Comparison of ENCODE assay signal across 11 cellular contexts in genomic region chr1:116416854-116417513, GRCh38. TPM values are rescaled to one million over a fixed set of nuclear protein-coding genes. Genes with fewer than 3 reads are reported as not detected.
A peak's percentile ranks its signal among the peaks of the same experiment; 100 is the strongest.
DNase-seq lines count a peak whose midpoint lies in the region; ATAC-seq and TF ChIP-seq lines count a peak whose summit lies in the region.
"Had no signal": no experiment of that assay in that cellular context is flagged by ENCODE, and none has a peak within 500 bp of the region (broad histone marks: within the 10 kb centered on the region; RNA-seq: fewer than 3 reads in every experiment).

No MANE protein-coding gene starts in this region.

- H3K9me3 Mint-ChIP-seq in activated T-cell treated with anti-CD3 and anti-CD28 coated beads, Interleukin-2, amount 50 U/mL, for 24 hours: no peaks in the 10 kb centered on the region

- TF ChIP-seq CTCF in LNCaP clone FGC (IDR thresholded peaks at IDR 0.05; ENCODE audit: control insufficient read depth, extremely low read depth, insufficient read depth) (no peak), body of pancreas (IDR thresholded peaks at IDR 0.05) (no peak), parathyroid adenoma (IDR thresholded peaks at IDR 0.05) (no peak)

- ATAC-seq in body of pancreas (no peak), GM18520 (IDR thresholded peaks at IDR 0.05; ENCODE audit: unreplicated experiment) (no peak)
- ATAC-seq: Panc1 had no signal

- 78 to 88% methylated on average over 4 of the region's 4 CpGs for WGBS in body of pancreas, 2 donors

- H3K4me1 Mint-ChIP-seq in activated T-cell treated with anti-CD3 and anti-CD28 coated beads, Interleukin-2, amount 50 U/mL, for 24 hours (ENCODE audit: low read depth): peaks cover 45% of the 10 kb centered on the region

- peak overlapping the region; percentile 99 for H3K4me2 ChIP-seq in parathyroid adenoma (ENCODE audit: low read length)

- no peak for DNase-seq in activated T-cell treated with anti-CD3 and anti-CD28 coated beads, Interleukin-2, amount 50 U/mL, for 24 hours
- DNase-seq in activated T-cell treated with anti-CD3 and anti-CD28 coated beads, Interleukin-2, amount 50 U/mL, for 48 hours: no peak
- no peak for DNase-seq in LNCaP clone FGC (ENCODE audit: low read depth)
- no peak for DNase-seq in body of pancreas
- no peak for DNase-seq in HPDE6-E6E7 (ENCODE audit: extremely low spot score)
- DNase-seq in NAMALWA (ENCODE audit: low spot score): no peak
- DNase-seq: NCI-H1930, tibial artery had no signal

- H3K4me3 ChIP-seq in LNCaP clone FGC (ENCODE audit: low read depth, low read length) (peak overlapping the region; percentile 93), body of pancreas (no peak overlapping the region), parathyroid adenoma (ENCODE audit: low read depth, low read length) (peak overlapping the region; percentile 91)

- no peaks in the 10 kb centered on the region for H3K9me3 ChIP-seq in body of pancreas
- H3K9me3 ChIP-seq in parathyroid adenoma (ENCODE audit: control insufficient read depth, low read length): no peaks in the 10 kb centered on the region
- H3K9me3 ChIP-seq: tibial artery had no signal

- H3K27ac Mint-ChIP-seq in activated T-cell treated with anti-CD3 and anti-CD28 coated beads, Interleukin-2, amount 50 U/mL, for 24 hours: peak overlapping the region; percentile 91

- no peak for TF ChIP-seq POLR2A in body of pancreas (IDR thresholded peaks at IDR 0.05)

- intact Hi-C loops in body of pancreas (cut with DNase I): no loop called here

- H3K27me3 Mint-ChIP-seq in activated T-cell treated with anti-CD3 and anti-CD28 coated beads, Interleukin-2, amount 50 U/mL, for 24 hours: no peaks in the 10 kb centered on the region

- no peaks in the 10 kb centered on the region for H3K27me3 ChIP-seq in body of pancreas
- H3K27me3 ChIP-seq in parathyroid adenoma (ENCODE audit: control insufficient read depth, insufficient read depth, low read length): no peaks in the 10 kb centered on the region
- H3K27me3 ChIP-seq: tibial artery had no signal

- peaks cover 19% of the 10 kb centered on the region for H3K36me3 Mint-ChIP-seq in activated T-cell treated with anti-CD3 and anti-CD28 coated beads, Interleukin-2, amount 50 U/mL, for 24 hours (ENCODE audit: low read depth)

- no peak overlapping the region for H3K9ac ChIP-seq in parathyroid adenoma

- peaks cover 3% of the 10 kb centered on the region for H3K79me2 ChIP-seq in parathyroid adenoma

- no peak overlapping the region for H2AFZ ChIP-seq in parathyroid adenoma

- H3K27ac ChIP-seq in body of pancreas (peak overlapping the region; percentile 3 to 83 (median 74)), parathyroid adenoma (no peak overlapping the region)

- H3K4me1 ChIP-seq in body of pancreas: peaks cover 52% of the 10 kb centered on the region
- peaks cover 3% of the 10 kb centered on the region for H3K4me1 ChIP-seq in parathyroid adenoma

- H3K36me3 ChIP-seq in body of pancreas (replicated peaks in 1 of 2; ENCODE audit: insufficient read depth in 1 of 2, low read depth in 2 of 2) (no peaks in the 10 kb centered on the region), parathyroid adenoma (ENCODE audit: control insufficient read depth, insufficient read depth, low read length) (no peaks in the 10 kb centered on the region)
- H3K36me3 ChIP-seq: tibial artery had no signal

- H3K4me3 Mint-ChIP-seq in activated T-cell treated with anti-CD3 and anti-CD28 coated beads, Interleukin-2, amount 50 U/mL, for 24 hours: peak overlapping the region; percentile 88

RNA-seq across cellular contexts. Expression of gene ATP1A1, which starts 43.9 kb away (rescaled TPM):
- total RNA-seq in body of pancreas: 100 to 1,000 TPM; 423 to 593 TPM

Comparison
In these comparisons a context has a peak if more than half of its experiments do, and no peak if none do; other contexts are left out.
1. H3K4me3 ChIP-seq: peak in LNCaP clone FGC (single experiment) and parathyroid adenoma (single experiment); none in body of pancreas (0 of 2).